ENCODE assay signal across 13 cellular contexts in genomic region chr19:10189631-10190425, GRCh38. TPM values are rescaled to one million over a fixed set of nuclear protein-coding genes. Genes with fewer than 3 reads are reported as not detected.
DNase-seq lines count a peak whose midpoint lies in the region; ATAC-seq and TF ChIP-seq lines count a peak whose summit lies in the region.
"Had no signal": no experiment of that assay in that cellular context is flagged by ENCODE, and none has a peak within 500 bp of the region (broad histone marks: within the 10 kb centered on the region; RNA-seq: fewer than 3 reads in every experiment).

No MANE protein-coding gene starts in this region.

- H3K36me3 ChIP-seq in DOHH2 (ENCODE audit: control insufficient read depth, low read length) (peaks cover 97% of the 10 kb centered on the region), fibroblast of lung (ENCODE audit: control insufficient read depth, insufficient read depth, low read length) (peaks cover 5% of the 10 kb centered on the region), right lobe of liver (peaks cover 0 to 2% (median 0%) of the 10 kb centered on the region in 4 donors)

- H3K27me3 ChIP-seq in DOHH2 (ENCODE audit: control insufficient read depth, low read length) (no peaks in the 10 kb centered on the region), fibroblast of lung (ENCODE audit: control insufficient read depth, insufficient read depth, low read length) (no peaks in the 10 kb centered on the region), right lobe of liver (no peaks in the 10 kb centered on the region)
- H3K27me3 ChIP-seq: heart right ventricle had no signal

- H3K27ac ChIP-seq in DOHH2 (ENCODE audit: low read depth, low read length) = no peak overlapping the region
- no peak overlapping the region for H3K27ac ChIP-seq in fibroblast of lung (ENCODE audit: insufficient read depth, low read length)
- H3K27ac ChIP-seq in right lobe of liver = no peak overlapping the region

- intact Hi-C loops in right lobe of liver (cut with DNase I) = loop anchor here in 1 of 2 donors (10.0 kb wide), 1 partner anchor 65 kb away; the partner anchor contains the start of gene MRPL4

- no peak for TF ChIP-seq POLR2A in right lobe of liver (IDR thresholded peaks at IDR 0.05)

- no peak overlapping the region for H2AFZ ChIP-seq in fibroblast of lung (ENCODE audit: low read length)

- H3K79me2 ChIP-seq in DOHH2 (ENCODE audit: control insufficient read depth, low read length) (peaks cover 100% of the 10 kb centered on the region), fibroblast of lung (ENCODE audit: control insufficient read depth, insufficient read depth, low read length) (peaks cover 88% of the 10 kb centered on the region)

- H3K9ac ChIP-seq in fibroblast of lung (ENCODE audit: insufficient read depth, low read length) = no peak overlapping the region

- H3K4me1 ChIP-seq in DOHH2 (ENCODE audit: control insufficient read depth, low read length) (peaks cover 60% of the 10 kb centered on the region), fibroblast of lung (ENCODE audit: control insufficient read depth, extremely low read depth, insufficient read depth, low read length) (peaks cover 12% of the 10 kb centered on the region), right lobe of liver (peaks cover 0 to 24% (median 5%) of the 10 kb centered on the region in 4 donors)

- TF ChIP-seq CTCF in AG10803 (conservative IDR thresholded peaks at IDR 0.05; ENCODE audit: low read length) (no peak), DOHH2 (IDR thresholded peaks at IDR 0.05; ENCODE audit: low read depth, low read length, poor library complexity, severe bottlenecking) (no peak), fibroblast of lung (conservative IDR thresholded peaks at IDR 0.05 in 1 of 2, IDR thresholded peaks at IDR 0.05 in 1 of 2; ENCODE audit: low read depth in 1 of 2, low read length in 2 of 2) (no peak), right lobe of liver (IDR thresholded peaks at IDR 0.05) (no peak)

- peaks cover 50% of the 10 kb centered on the region for H4K20me1 ChIP-seq in DOHH2 (ENCODE audit: control insufficient read depth, insufficient read depth, low read depth, low read length)
- no peaks in the 10 kb centered on the region for H4K20me1 ChIP-seq in fibroblast of lung (ENCODE audit: control insufficient read depth, extremely low read depth, insufficient read depth, low read length)

- H3K4me2 ChIP-seq in DOHH2 (ENCODE audit: low read length) (peak overlapping the region; percentile 39), fibroblast of lung (ENCODE audit: extremely low read depth, insufficient read depth, low read length) (no peak overlapping the region)

- 92% methylated on average over 10 of the region's 11 CpGs for WGBS in right lobe of liver (ENCODE audit: insufficient coverage, low coverage, low lambda C conversion rate, missing lambda C conversion rate)

- peak; percentile 4 for DNase-seq in AG10803 (ENCODE audit: low read depth)
- DNase-seq in activated CD4-positive, alpha-beta T cell treated with anti-CD3 and anti-CD28 coated beads, Interleukin-2, amount 50 U/mL, for 48 hours = peak; percentile 29 to 50
- DNase-seq in fibroblast of lung (ENCODE audit: low read depth in 2 of 2) = peak; percentile 10 to 15
- no peak for DNase-seq in right lobe of liver
- no peak for DNase-seq in germinal center (ENCODE audit: low spot score)
- DNase-seq in NCI-H2196 (lab: John Stamatoyannopoulos, UW; ENCODE audit: unreplicated experiment) = no peak
- DNase-seq: effector CD8-positive, alpha-beta T cell; heart right ventricle; NCI-H510A; nucleus accumbens; SHP77 had no signal

- H3K9me3 ChIP-seq in DOHH2 (ENCODE audit: control insufficient read depth, insufficient read depth, low read length) = no peaks in the 10 kb centered on the region
- no peaks in the 10 kb centered on the region for H3K9me3 ChIP-seq in fibroblast of lung (ENCODE audit: control insufficient read depth, insufficient read depth, low read depth, low read length)
- H3K9me3 ChIP-seq in right lobe of liver = no peaks in the 10 kb centered on the region
- H3K9me3 ChIP-seq: heart right ventricle had no signal

- ATAC-seq in right lobe of liver (no peak), HG03571 (IDR thresholded peaks at IDR 0.05; ENCODE audit: unreplicated experiment) (no peak)
- ATAC-seq: heart right ventricle had no signal

- peaks cover 14% of the 10 kb centered on the region for H3F3A ChIP-seq in DOHH2 (ENCODE audit: control insufficient read depth, insufficient read depth)

- H3K4me3 ChIP-seq in AG10803 (ENCODE audit: low read length) (no peak overlapping the region), DOHH2 (ENCODE audit: low read length) (peak overlapping the region; percentile 35; the same call in 1 of the 2 replicates), fibroblast of lung (replicated peaks in 1 of 4; ENCODE audit: control extremely low read depth in 1 of 4, insufficient read depth in 1 of 4, low read depth in 3 of 4, low read length in 4 of 4) (no peak overlapping the region), right lobe of liver (no peak overlapping the region)
- H3K4me3 ChIP-seq: heart right ventricle had no signal

- H3K9me2 ChIP-seq in DOHH2 (replicated peaks; ENCODE audit: control insufficient read depth, low read length) = no peaks in the 10 kb centered on the region

RNA-seq across cellular contexts. Expression of gene DNMT1, which starts 4.9 kb away (rescaled TPM):
- 22.6 and 33.7 TPM in 2 replicates for total RNA-seq in fibroblast of lung
- polyA plus RNA-seq in fibroblast of lung = 36.7 and 88.4 TPM in 2 replicates
- 58.7 and 115 TPM in 2 replicates for polyA plus RNA-seq in fibroblast of lung (2012)
- 86.4 and 194 TPM in 2 replicates for polyA minus RNA-seq in fibroblast of lung (ENCODE audit: low replicate concordance)
- total RNA-seq in right lobe of liver = 10 to 100 TPM; 12.6 to 37.3 (median 24.4) TPM

RNA-seq across cellular contexts. Expression of gene S1PR2, which starts 41.3 kb away (rescaled TPM):
- total RNA-seq in fibroblast of lung (25.9 and 39.3 TPM in 2 replicates), right lobe of liver (1 to 10 TPM; 1.7 to 6.6 (median 4.1) TPM)
- 29.6 and 30.4 TPM in 2 replicates for polyA plus RNA-seq in fibroblast of lung
- 22.5 and 27.3 TPM in 2 replicates for polyA plus RNA-seq in fibroblast of lung (2012)
- polyA minus RNA-seq in fibroblast of lung (ENCODE audit: low replicate concordance) = 115 and 131 TPM in 2 replicates

Comparison
In these comparisons a context has a peak if more than half of its experiments do, and no peak if none do; other contexts are left out.
1. DNase-seq: peak in AG10803 (single experiment), activated CD4-positive, alpha-beta T cell treated with anti-CD3 and anti-CD28 coated beads, Interleukin-2, amount 50 U/mL, for 48 hours (2 of 2) and fibroblast of lung (2 of 2); none in right lobe of liver (0 of 3), germinal center (single experiment) and NCI-H2196 (single experiment).